In the genomic region with DNA sequence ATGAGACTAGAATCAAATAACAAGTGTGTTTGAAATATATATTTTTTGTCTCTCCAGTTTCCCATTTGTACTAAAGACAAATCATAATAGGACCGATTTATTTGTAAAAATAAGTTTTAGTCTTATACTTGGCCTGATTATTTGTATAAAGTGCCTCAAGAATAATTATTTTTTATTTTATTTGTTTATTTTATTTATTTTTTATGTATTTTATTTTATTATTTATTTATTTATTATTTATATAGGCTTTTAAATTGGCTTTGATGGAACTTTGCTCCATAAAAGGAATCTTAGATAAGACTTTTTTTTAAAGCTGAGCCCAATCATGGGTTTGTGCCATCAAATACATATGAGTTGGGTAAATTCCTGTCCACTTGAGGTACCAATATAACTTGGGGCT, we compare ENCODE assay signal across 25 cellular contexts. TPM values are rescaled to one million over a fixed set of nuclear protein-coding genes. Genes with fewer than 3 reads are reported as not detected.
DNase-seq lines count a peak whose midpoint lies in the region; ATAC-seq, FAIRE-seq and TF ChIP-seq lines count a peak whose summit lies in the region.
"Had no signal": no experiment of that assay in that cellular context is flagged by ENCODE, and none has a peak within 500 bp of the region (broad histone marks: within the 10 kb centered on the region; RNA-seq: fewer than 3 reads in every experiment).

No MANE protein-coding gene starts in this region.

- no peak for DNase-seq in WTC11 (ENCODE audit: low spot score)
- no peak for DNase-seq in kidney
- no peak for DNase-seq in RWPE1 (ENCODE audit: low spot score)
- DNase-seq: 8988T; AML-193; Caco-2; Calu3; CD4-positive, alpha-beta T cell; CD8-positive, alpha-beta T cell; DMS79 treated with DMSO at 0.1 percent for 48 hours; GDM1 had no signal

- H3K36me3 Mint-ChIP-seq in WTC11: peaks cover 51% of the 10 kb centered on the region
- H3K36me3 Mint-ChIP-seq: CD8-positive, alpha-beta T cell had no signal

- POLR2A ChIA-PET in WTC11 (lab: Charles Lee) (no interaction called here), RWPE1 (lab: Yijun Ruan, JAX; ENCODE audit: low non-redundant PET) (no interaction called here)

- H3K27me3 Mint-ChIP-seq in WTC11 (ENCODE audit: low read depth): no peaks in the 10 kb centered on the region
- H3K27me3 Mint-ChIP-seq: B cell; CD4-positive, alpha-beta T cell had no signal

- no peaks in the 10 kb centered on the region for H3K36me3 ChIP-seq in kidney (ENCODE audit: control insufficient read depth in 1 of 2, insufficient read depth in 2 of 2, low read length in 2 of 2)
- H3K36me3 ChIP-seq: BLaER1 treated with 17β-estradiol and CSF1 and Interleukin-3, amounts not matched to agents 10 nM and 100 nM had no signal

- FAIRE-seq in G401.6 (lab: Jason Lieb, UNC): peak; percentile 3
- FAIRE-seq in endometrium (lab: Jason Lieb, UNC): peak; percentile 12
- FAIRE-seq in kidney (lab: Jason Lieb, UNC): peak; percentile 72
- FAIRE-seq: A549, D721Med, GM12878, GM12892, GM19239 had no signal

- no peak for ATAC-seq in WTC11
- ATAC-seq in HG03139 (IDR thresholded peaks at IDR 0.05; ENCODE audit: unreplicated experiment): no peak
- no peak for ATAC-seq in GM21367 (IDR thresholded peaks at IDR 0.05; ENCODE audit: unreplicated experiment)
- no peak for ATAC-seq in GM18498 (IDR thresholded peaks at IDR 0.05; ENCODE audit: unreplicated experiment)
- ATAC-seq: A549; CD8-positive, alpha-beta T cell; GM12878 had no signal

- no peak for TF ChIP-seq CTCF in WTC11 (IDR thresholded peaks at IDR 0.05)
- TF ChIP-seq CTCF in kidney (IDR thresholded peaks at IDR 0.05; ENCODE audit: borderline replicate concordance, extremely low read depth, insufficient read depth): no peak
- no peak for TF ChIP-seq CTCF in RWPE1 (conservative IDR thresholded peaks at IDR 0.05; ENCODE audit: low read depth)

- CTCF ChIA-PET in WTC11 (lab: Charles Lee): no interaction called here
- CTCF ChIA-PET in RWPE1 (lab: Yijun Ruan, JAX): no interaction called here

- no peak overlapping the region for H3K27ac Mint-ChIP-seq in WTC11
- H3K27ac Mint-ChIP-seq: B cell; CD4-positive, alpha-beta T cell; CD8-positive, alpha-beta T cell had no signal

- H3K4me1 Mint-ChIP-seq in WTC11: no peaks in the 10 kb centered on the region
- H3K4me1 Mint-ChIP-seq: B cell had no signal

- intact Hi-C loops in kidney (cut with DNase I): no loop called here

- H3K27ac ChIP-seq in kidney (ENCODE audit: low read depth in 2 of 2, low read length in 2 of 2): no peak overlapping the region
- H3K27ac ChIP-seq in RWPE1: no peak overlapping the region
- H3K27ac ChIP-seq: A549; BLaER1 treated with 17β-estradiol and CSF1 and Interleukin-3, amounts not matched to agents 10 nM and 100 nM; C4-2B had no signal

- peaks cover 60% of the 10 kb centered on the region for H3K9me3 Mint-ChIP-seq in WTC11

- no peak overlapping the region for H3K9ac ChIP-seq in kidney (ENCODE audit: low read length in 2 of 2)
- H3K9ac ChIP-seq: BLaER1 treated with 17β-estradiol and CSF1 and Interleukin-3, amounts not matched to agents 10 nM and 100 nM had no signal

- no peak overlapping the region for H3K4me3 Mint-ChIP-seq in WTC11
- H3K4me3 Mint-ChIP-seq: B cell; CD4-positive, alpha-beta T cell; CD8-positive, alpha-beta T cell had no signal

- no peaks in the 10 kb centered on the region for H3K9me3 ChIP-seq in kidney (ENCODE audit: control insufficient read depth in 1 of 2, low read length in 2 of 2)
- H3K9me3 ChIP-seq: Caco-2 had no signal

- H3K4me3 ChIP-seq in kidney (ENCODE audit: low read length in 2 of 2): no peak overlapping the region
- H3K4me3 ChIP-seq: A549; BLaER1 treated with 17β-estradiol and CSF1 and Interleukin-3, amounts not matched to agents 10 nM and 100 nM; GM12878 had no signal

- H3K4me1 ChIP-seq in kidney (ENCODE audit: control insufficient read depth in 1 of 2, insufficient read depth in 1 of 2, low read depth in 1 of 2, low read length in 2 of 2): no peaks in the 10 kb centered on the region
- H3K4me1 ChIP-seq: A549; BLaER1 treated with 17β-estradiol and CSF1 and Interleukin-3, amounts not matched to agents 10 nM and 100 nM; Caco-2 had no signal

TF ChIP-seq in WTC11, 78 proteins besides CTCF, POLR2A, EP300 and RAD21:
- TF ChIP-seq ATF1 (CRISPR knock-in tag; IDR thresholded peaks at IDR 0.05): no peak
- peak; percentile 96 for TF ChIP-seq HMGA2 (CRISPR knock-in tag; IDR thresholded peaks at IDR 0.05)

RNA-seq across cellular contexts. Expression of a gene that starts 22.2 kb away (rescaled TPM):
- not detected in 3 replicates for total RNA-seq in WTC11 (2021)
- 0.28 TPM for total RNA-seq in kidney
- polyA plus RNA-seq in kidney (ENCODE audit: insufficient read depth, low read depth, low replicate concordance): not detected
- total RNA-seq: Caco-2, Calu3, GM12878 had no signal
- polyA plus RNA-seq: A549, BJ, GM12878 had no signal

RNA-seq across cellular contexts. Expression of a gene that starts 34.3 kb away (rescaled TPM):
- total RNA-seq in WTC11 (2021) (0.04 to 0.07 TPM (median 0.05 TPM) in 3 replicates), kidney (2.7 TPM)
- not detected for polyA plus RNA-seq in kidney (ENCODE audit: insufficient read depth, low read depth, low replicate concordance)
- total RNA-seq: Caco-2, Calu3 had no signal
- polyA plus RNA-seq: A549, BJ had no signal
